In the genomic region with DNA sequence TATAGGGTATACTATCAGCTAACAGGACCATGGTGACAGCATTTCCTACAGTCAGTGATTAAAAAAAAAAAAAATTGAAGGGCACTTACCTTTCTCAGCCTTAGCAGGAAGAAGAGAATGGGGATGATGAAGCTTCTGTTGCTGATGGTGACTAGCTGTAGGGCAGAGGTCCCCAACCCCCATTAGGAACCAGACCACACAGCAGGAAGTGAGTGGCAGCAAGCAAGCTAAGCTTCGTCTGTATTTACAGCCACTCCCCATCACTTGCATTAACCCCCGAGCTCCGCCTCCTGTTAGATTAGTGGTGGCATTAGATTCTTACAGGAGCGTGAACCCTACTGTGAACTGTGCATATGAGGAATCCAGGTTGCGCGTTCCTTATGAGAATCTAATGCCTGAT, we compare ENCODE assay signal across 1 cellular context.
TF ChIP-seq lines count a peak whose summit lies in the region.

No MANE protein-coding gene starts in this region.

TF ChIP-seq in IMR-90, 13 proteins besides CTCF, POLR2A, EP300 and RAD21 (continued from another document):
- TF ChIP-seq, protein P1, sequence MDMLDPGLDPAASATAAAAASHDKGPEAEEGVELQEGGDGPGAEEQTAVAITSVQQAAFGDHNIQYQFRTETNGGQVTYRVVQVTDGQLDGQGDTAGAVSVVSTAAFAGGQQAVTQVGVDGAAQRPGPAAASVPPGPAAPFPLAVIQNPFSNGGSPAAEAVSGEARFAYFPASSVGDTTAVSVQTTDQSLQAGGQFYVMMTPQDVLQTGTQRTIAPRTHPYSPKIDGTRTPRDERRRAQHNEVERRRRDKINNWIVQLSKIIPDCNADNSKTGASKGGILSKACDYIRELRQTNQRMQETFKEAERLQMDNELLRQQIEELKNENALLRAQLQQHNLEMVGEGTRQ (IDR thresholded peaks at IDR 0.05; ENCODE audit: low read depth, low read length), result no peak
- TF ChIP-seq BHLHE40 (IDR thresholded peaks at IDR 0.05; ENCODE audit: low read depth, low read length), result no peak
- no peak for TF ChIP-seq NFE2L2 (IDR thresholded peaks at IDR 0.05; ENCODE audit: low read depth, low read length)
- TF ChIP-seq FOS (IDR thresholded peaks at IDR 0.05; ENCODE audit: low read depth, low read length), result no peak
- no peak for TF ChIP-seq MXI1 (IDR thresholded peaks at IDR 0.05; ENCODE audit: borderline replicate concordance, low read depth, low read length)
- TF ChIP-seq RFX5 (IDR thresholded peaks at IDR 0.05; ENCODE audit: low read depth, low read length), result no peak
- no peak for TF ChIP-seq SMC3 (IDR thresholded peaks at IDR 0.05; ENCODE audit: low read depth, low read length)
- TF ChIP-seq, protein P2, sequence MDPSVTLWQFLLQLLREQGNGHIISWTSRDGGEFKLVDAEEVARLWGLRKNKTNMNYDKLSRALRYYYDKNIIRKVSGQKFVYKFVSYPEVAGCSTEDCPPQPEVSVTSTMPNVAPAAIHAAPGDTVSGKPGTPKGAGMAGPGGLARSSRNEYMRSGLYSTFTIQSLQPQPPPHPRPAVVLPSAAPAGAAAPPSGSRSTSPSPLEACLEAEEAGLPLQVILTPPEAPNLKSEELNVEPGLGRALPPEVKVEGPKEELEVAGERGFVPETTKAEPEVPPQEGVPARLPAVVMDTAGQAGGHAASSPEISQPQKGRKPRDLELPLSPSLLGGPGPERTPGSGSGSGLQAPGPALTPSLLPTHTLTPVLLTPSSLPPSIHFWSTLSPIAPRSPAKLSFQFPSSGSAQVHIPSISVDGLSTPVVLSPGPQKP (IDR thresholded peaks at IDR 0.05; ENCODE audit: borderline replicate concordance, low read depth, low read length), result no peak
- no peak for TF ChIP-seq CHD1 (IDR thresholded peaks at IDR 0.05; ENCODE audit: low read depth, low read length)
- TF ChIP-seq MAZ (IDR thresholded peaks at IDR 0.05; ENCODE audit: borderline replicate concordance, low read depth, low read length), result no peak
